In the genomic region with DNA sequence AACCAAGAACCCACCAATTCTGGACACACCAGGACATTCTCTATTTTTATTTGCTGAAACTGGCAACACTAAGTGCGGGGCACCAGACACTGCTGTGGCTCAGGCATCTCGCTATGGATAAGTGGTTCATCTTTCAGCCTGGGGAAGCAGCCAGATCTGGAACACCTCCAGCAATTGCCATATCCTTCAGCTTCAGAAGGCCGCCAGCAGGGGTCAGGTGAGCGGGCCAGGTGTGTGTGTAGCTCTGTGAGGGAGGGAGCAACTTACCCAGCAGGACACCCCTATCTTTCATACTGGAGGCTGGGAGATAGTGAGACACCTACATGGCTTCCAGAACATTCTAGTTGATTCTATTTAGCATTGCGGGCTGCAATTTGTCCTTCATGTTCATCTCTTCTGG, we compare ENCODE assay signal across 1 cellular context.
TF ChIP-seq lines count a peak whose summit lies in the region.

No MANE protein-coding gene starts in this region.

TF ChIP-seq in HepG2, 621 proteins besides CTCF, POLR2A, EP300 and RAD21 (continued from another document):
- TF ChIP-seq BRF2 (CRISPR knock-in tag; IDR thresholded peaks at IDR 0.05) (no peak), ZNF138 (CRISPR knock-in tag; IDR thresholded peaks at IDR 0.05; ENCODE audit: low read depth) (no peak), KMT2B (CRISPR knock-in tag; IDR thresholded peaks at IDR 0.05) (no peak), ZSCAN20 (CRISPR knock-in tag; IDR thresholded peaks at IDR 0.05; ENCODE audit: borderline replicate concordance) (no peak), ZBTB26 (CRISPR knock-in tag; IDR thresholded peaks at IDR 0.05; ENCODE audit: borderline replicate concordance) (no peak), MED8 (CRISPR knock-in tag; IDR thresholded peaks at IDR 0.05; ENCODE audit: insufficient replicate concordance) (no peak), SRSF1 (optimal IDR thresholded peaks at IDR 0.05; ENCODE audit: low read depth, low read length) (no peak)
- TF ChIP-seq, protein P1, sequence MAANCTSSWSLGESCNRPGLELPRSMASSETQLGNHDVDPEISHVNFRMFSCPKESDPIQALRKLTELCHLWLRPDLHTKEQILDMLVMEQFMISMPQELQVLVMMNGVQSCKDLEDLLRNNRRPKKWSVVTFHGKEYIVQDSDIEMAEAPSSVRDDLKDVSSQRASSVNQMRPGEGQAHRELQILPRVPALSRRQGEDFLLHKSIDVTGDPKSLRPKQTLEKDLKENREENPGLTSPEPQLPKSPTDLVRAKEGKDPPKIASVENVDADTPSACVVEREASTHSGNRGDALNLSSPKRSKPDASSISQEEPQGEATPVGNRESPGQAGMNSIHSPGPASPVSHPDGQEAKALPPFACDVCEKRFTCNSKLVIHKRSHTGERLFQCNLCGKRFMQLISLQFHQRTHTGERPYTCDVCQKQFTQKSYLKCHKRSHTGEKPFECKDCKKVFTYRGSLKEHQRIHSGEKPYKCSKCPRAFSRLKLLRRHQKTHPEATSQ (CRISPR knock-in tag; IDR thresholded peaks at IDR 0.05; ENCODE audit: borderline replicate concordance), result no peak
- TF ChIP-seq, protein P2, sequence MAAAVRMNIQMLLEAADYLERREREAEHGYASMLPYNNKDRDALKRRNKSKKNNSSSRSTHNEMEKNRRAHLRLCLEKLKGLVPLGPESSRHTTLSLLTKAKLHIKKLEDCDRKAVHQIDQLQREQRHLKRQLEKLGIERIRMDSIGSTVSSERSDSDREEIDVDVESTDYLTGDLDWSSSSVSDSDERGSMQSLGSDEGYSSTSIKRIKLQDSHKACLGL (CRISPR knock-in tag; IDR thresholded peaks at IDR 0.05), result no peak
